In genomic region chr2:215506604-215506990, GRCh38 we compare ENCODE assay signal across 1 cellular context.
TF ChIP-seq lines count a peak whose summit lies in the region.

No MANE protein-coding gene starts in this region.

TF ChIP-seq in IMR-90, 13 proteins besides CTCF, POLR2A, EP300 and RAD21:
- TF ChIP-seq MAZ (IDR thresholded peaks at IDR 0.05; ENCODE audit: borderline replicate concordance, low read depth, low read length) (no peak), MXI1 (IDR thresholded peaks at IDR 0.05; ENCODE audit: borderline replicate concordance, low read depth, low read length) (no peak), RCOR1 (IDR thresholded peaks at IDR 0.05; ENCODE audit: insufficient replicate concordance, low read length) (no peak), CEBPB (IDR thresholded peaks at IDR 0.05; ENCODE audit: low read depth, low read length) (no peak), RFX5 (IDR thresholded peaks at IDR 0.05; ENCODE audit: low read depth, low read length) (no peak), CHD1 (IDR thresholded peaks at IDR 0.05; ENCODE audit: low read depth, low read length) (no peak), NFE2L2 (IDR thresholded peaks at IDR 0.05; ENCODE audit: low read depth, low read length) (no peak), SMC3 (IDR thresholded peaks at IDR 0.05; ENCODE audit: low read depth, low read length) (no peak), FOS (IDR thresholded peaks at IDR 0.05; ENCODE audit: low read depth, low read length) (no peak), USF2 (IDR thresholded peaks at IDR 0.05; ENCODE audit: low read depth, low read length) (no peak), MAFK (IDR thresholded peaks at IDR 0.05; ENCODE audit: low read depth, low read length) (no peak), BHLHE40 (IDR thresholded peaks at IDR 0.05; ENCODE audit: low read depth, low read length) (no peak)
- TF ChIP-seq, protein P1, sequence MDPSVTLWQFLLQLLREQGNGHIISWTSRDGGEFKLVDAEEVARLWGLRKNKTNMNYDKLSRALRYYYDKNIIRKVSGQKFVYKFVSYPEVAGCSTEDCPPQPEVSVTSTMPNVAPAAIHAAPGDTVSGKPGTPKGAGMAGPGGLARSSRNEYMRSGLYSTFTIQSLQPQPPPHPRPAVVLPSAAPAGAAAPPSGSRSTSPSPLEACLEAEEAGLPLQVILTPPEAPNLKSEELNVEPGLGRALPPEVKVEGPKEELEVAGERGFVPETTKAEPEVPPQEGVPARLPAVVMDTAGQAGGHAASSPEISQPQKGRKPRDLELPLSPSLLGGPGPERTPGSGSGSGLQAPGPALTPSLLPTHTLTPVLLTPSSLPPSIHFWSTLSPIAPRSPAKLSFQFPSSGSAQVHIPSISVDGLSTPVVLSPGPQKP (IDR thresholded peaks at IDR 0.05; ENCODE audit: borderline replicate concordance, low read depth, low read length): no peak
